In genomic region chr2:50950996-50951395, GRCh38 we compare ENCODE assay signal across 17 cellular contexts.
DNase-seq lines count a peak whose midpoint lies in the region; FAIRE-seq and TF ChIP-seq lines count a peak whose summit lies in the region.
"Had no signal": no experiment of that assay in that cellular context is flagged by ENCODE, and none has a peak within 500 bp of the region (broad histone marks: within the 10 kb centered on the region; RNA-seq: fewer than 3 reads in every experiment).

No MANE protein-coding gene starts in this region.

- H4K5ac ChIP-seq in H1 (ENCODE audit: insufficient read length, low read depth, low read length) = no peak overlapping the region

- peaks cover 9% of the 10 kb centered on the region for H3K4me1 Mint-ChIP-seq in endothelial cell (ENCODE audit: unreplicated experiment)
- H3K4me1 Mint-ChIP-seq: CD4-positive, alpha-beta memory T cell had no signal

- FAIRE-seq in H54 (lab: Jason Lieb, UNC) (peak; percentile 6), H1 (lab: Jason Lieb, UNC) (no peak)
- FAIRE-seq: G401.6, GM12892, GM19239 had no signal

- TF ChIP-seq EP300 in H1 (IDR thresholded peaks at IDR 0.05; ENCODE audit: borderline replicate concordance in 1 of 2, low read depth in 2 of 2, low read length in 2 of 2) = no peak

- no peaks in the 10 kb centered on the region for H3K23me2 ChIP-seq in H1 (ENCODE audit: low read depth, low read length)

- no peak overlapping the region for H3K27ac ChIP-seq in H1 (ENCODE audit: low read depth, low read length)

- peaks cover 2% of the 10 kb centered on the region for H3K27me3 Mint-ChIP-seq in endothelial cell (ENCODE audit: unreplicated experiment)
- H3K27me3 Mint-ChIP-seq: CD4-positive, alpha-beta memory T cell had no signal

- no peak overlapping the region for H3K14ac ChIP-seq in H1 (ENCODE audit: insufficient read length)

- no peak overlapping the region for H3K56ac ChIP-seq in H1 (replicated peaks; ENCODE audit: insufficient read length, low read depth, low read length)

- no peaks in the 10 kb centered on the region for H3K9me3 Mint-ChIP-seq in endothelial cell (ENCODE audit: unreplicated experiment)
- H3K9me3 Mint-ChIP-seq: GM23338 had no signal

- TF ChIP-seq RAD21 in H1 (IDR thresholded peaks at IDR 0.05 in 1 of 2, conservative IDR thresholded peaks at IDR 0.05 in 1 of 2; ENCODE audit: low read depth in 2 of 2, low read length in 2 of 2) = no peak

- H2BK20ac ChIP-seq in H1 (ENCODE audit: low read length) = no peak overlapping the region

- no peak overlapping the region for H2BK120ac ChIP-seq in H1 (replicated peaks; ENCODE audit: low read depth, low read length)

- no peak overlapping the region for H2BK12ac ChIP-seq in H1 (ENCODE audit: low read depth, low read length)

- H3K4me1 ChIP-seq in H1 (replicated peaks in 1 of 4; ENCODE audit: control insufficient read depth in 3 of 4, insufficient read depth in 4 of 4, low read length in 3 of 4) = peaks cover 0 to 4% (median 0%) of the 10 kb centered on the region in 4 experiments; a peak in 1 of 7 replicates

- 88% methylated on average over 1 of the region's 1 CpG; no CpG with 5 or more reads in 1 of the 2 experiments for WGBS in H1 (ENCODE audit: extremely low coverage in 1 of 2, insufficient coverage in 1 of 2, insufficient read length in 1 of 2, insufficient replicate concordance in 2 of 2, low coverage in 1 of 2, low lambda C conversion rate in 2 of 2, missing lambda C conversion rate in 1 of 2), 2 experiments

- no peak for DNase-seq in H54 (ENCODE audit: insufficient read length, low spot score)
- DNase-seq in NCI-H69 (lab: John Stamatoyannopoulos, UW) = peak; percentile 54
- no peak for DNase-seq in H1 (ENCODE audit: low read depth in 1 of 2, low spot score in 2 of 2)
- no peak for DNase-seq in foreskin fibroblast
- DNase-seq in activated CD4-positive, CD25-positive, alpha-beta regulatory T cell (lab: John Stamatoyannopoulos, UW) = no peak
- no peak for DNase-seq in endothelial cell (ENCODE audit: low spot score)
- DNase-seq: C1 segment of cervical spinal cord; CD4-positive, alpha-beta memory T cell; COR-L47; DMS153; DND-41; H7; HFFc6 had no signal

- H3K36me3 ChIP-seq in H1 (ENCODE audit: control insufficient read depth in 2 of 4, insufficient read depth in 4 of 4, low read length in 3 of 4) = no peaks in the 10 kb centered on the region

- no peak overlapping the region for H3K4me2 ChIP-seq in H1 (ENCODE audit: insufficient read depth in 1 of 2, low read depth in 2 of 2, low read length in 2 of 2)
- H3K4me2 ChIP-seq: GM23338 had no signal

- H3K4me3 Mint-ChIP-seq in endothelial cell (ENCODE audit: unreplicated experiment) = no peak overlapping the region
- H3K4me3 Mint-ChIP-seq: GM23338, HFFc6 had no signal

- H3K4ac ChIP-seq in H1 (replicated peaks; ENCODE audit: insufficient read length, low read depth, low read length) = no peak overlapping the region

- no peaks in the 10 kb centered on the region for H3K9me3 ChIP-seq in H1 (ENCODE audit: insufficient read depth in 2 of 2, low read depth in 1 of 2, low read length in 1 of 2)

- no peaks in the 10 kb centered on the region for H3K79me1 ChIP-seq in H1 (ENCODE audit: low read depth, low read length)

- no peaks in the 10 kb centered on the region for H3K27me3 ChIP-seq in H1 (replicated peaks in 1 of 4; ENCODE audit: control insufficient read depth in 3 of 4, extremely low read depth in 1 of 4, insufficient read depth in 3 of 4, low read length in 3 of 4)

- TF ChIP-seq POLR2A in H54 (IDR thresholded peaks at IDR 0.05; ENCODE audit: low read depth, low read length) (no peak), H1 (IDR thresholded peaks at IDR 0.05; ENCODE audit: control extremely low read depth in 1 of 2, low read depth in 2 of 2, low read length in 2 of 2) (no peak)

- H3K4me3 ChIP-seq in H1 (ENCODE audit: extremely low read depth in 1 of 4, insufficient read depth in 2 of 4, low read depth in 3 of 4, low read length in 4 of 4) (no peak overlapping the region), foreskin fibroblast (ENCODE audit: low read depth in 1 of 2, low read length in 2 of 2) (no peak overlapping the region)
- H3K4me3 ChIP-seq: GM23338 had no signal

- no peak overlapping the region for H4K8ac ChIP-seq in H1 (ENCODE audit: extremely low read depth, insufficient read depth, low read length)

- CTCF ChIA-PET in H1 (lab: Charles Lee; ENCODE audit: partially characterized antibody) = interaction anchor here (0.5 to 1.0 kb wide), 2 partner anchors 343 to 414 kb away, joined by 3 read pairs; no protein-coding TSS in a partner anchor

- no peak overlapping the region for H3K27ac Mint-ChIP-seq in endothelial cell (ENCODE audit: unreplicated experiment)
- H3K27ac Mint-ChIP-seq: CD4-positive, alpha-beta memory T cell; GM23338; HFFc6 had no signal

- H4K20me1 ChIP-seq in H1 (replicated peaks in 1 of 2; ENCODE audit: control insufficient read depth in 1 of 2, insufficient read depth in 2 of 2, low read length in 2 of 2) = no peaks in the 10 kb centered on the region

- no peak overlapping the region for H3K23ac ChIP-seq in H1 (ENCODE audit: insufficient read length)

- H2AK5ac ChIP-seq in H1 (ENCODE audit: low read depth, low read length) = no peak overlapping the region

- H2BK15ac ChIP-seq in H1 (ENCODE audit: low read length) = no peak overlapping the region

- no peak overlapping the region for H2BK5ac ChIP-seq in H1 (ENCODE audit: low read depth, low read length)

- no peak overlapping the region for H2AFZ ChIP-seq in H1 (ENCODE audit: low read length)
- H2AFZ ChIP-seq: GM23338 had no signal

- no peaks in the 10 kb centered on the region for H3K36me3 Mint-ChIP-seq in endothelial cell (ENCODE audit: low read depth, unreplicated experiment)
- H3K36me3 Mint-ChIP-seq: CD4-positive, alpha-beta memory T cell had no signal

- H3K79me2 ChIP-seq in H1 (ENCODE audit: control insufficient read depth in 1 of 2, insufficient read depth in 2 of 2, low read length in 2 of 2) = no peaks in the 10 kb centered on the region; a peak in 1 of 4 replicates

- TF ChIP-seq CTCF in H1 (IDR thresholded peaks at IDR 0.05; ENCODE audit: control extremely low read depth in 1 of 3, insufficient read depth in 1 of 3, low read depth in 1 of 3, low read length in 3 of 3) (no peak), foreskin fibroblast (IDR thresholded peaks at IDR 0.05; ENCODE audit: low read depth, low read length) (no peak), endothelial cell (IDR thresholded peaks at IDR 0.05; ENCODE audit: unreplicated experiment) (no peak)

- POLR2A ChIA-PET in H1 (lab: Charles Lee; ENCODE audit: partially characterized antibody) = no interaction called here

- H4K91ac ChIP-seq in H1 (replicated peaks; ENCODE audit: insufficient read length, low read length) = no peak overlapping the region

- no peak overlapping the region for H3K9ac ChIP-seq in H1 (replicated peaks in 1 of 4; ENCODE audit: extremely low read depth in 1 of 4, low read depth in 3 of 4, low read length in 3 of 4)

- H3K18ac ChIP-seq in H1 (ENCODE audit: extremely low read depth, low read length) = 0 out of 2 replicates have a peak overlapping the region, but pooled peaks have one; percentile 51

TF ChIP-seq in H1, 55 proteins besides CTCF, POLR2A, EP300 and RAD21:
- TF ChIP-seq EZH2 (IDR thresholded peaks at IDR 0.05; ENCODE audit: low read depth, low read length, severe bottlenecking) (no peak), TEAD4 (IDR thresholded peaks at IDR 0.05; ENCODE audit: low read depth, low read length) (no peak), TCF12 (IDR thresholded peaks at IDR 0.05; ENCODE audit: low read depth, low read length) (no peak), SIN3A (conservative IDR thresholded peaks at IDR 0.05 in 1 of 2, IDR thresholded peaks at IDR 0.05 in 1 of 2; ENCODE audit: low read depth in 1 of 2, low read length in 2 of 2) (no peak), CTBP2 (IDR thresholded peaks at IDR 0.05; ENCODE audit: borderline replicate concordance, insufficient read depth, insufficient read length, low read length) (no peak), CBX8 (IDR thresholded peaks at IDR 0.05; ENCODE audit: borderline replicate concordance, low read depth, low read length) (no peak), CREB1 (IDR thresholded peaks at IDR 0.05) (no peak), SP1 (IDR thresholded peaks at IDR 0.05; ENCODE audit: low read depth, low read length) (no peak), JUND (IDR thresholded peaks at IDR 0.05; ENCODE audit: low read length) (no peak), RXRA (IDR thresholded peaks at IDR 0.05; ENCODE audit: insufficient read depth, low read depth, low read length) (no peak), BACH1 (IDR thresholded peaks at IDR 0.05; ENCODE audit: low read length) (no peak)
- TF ChIP-seq, protein P1, sequence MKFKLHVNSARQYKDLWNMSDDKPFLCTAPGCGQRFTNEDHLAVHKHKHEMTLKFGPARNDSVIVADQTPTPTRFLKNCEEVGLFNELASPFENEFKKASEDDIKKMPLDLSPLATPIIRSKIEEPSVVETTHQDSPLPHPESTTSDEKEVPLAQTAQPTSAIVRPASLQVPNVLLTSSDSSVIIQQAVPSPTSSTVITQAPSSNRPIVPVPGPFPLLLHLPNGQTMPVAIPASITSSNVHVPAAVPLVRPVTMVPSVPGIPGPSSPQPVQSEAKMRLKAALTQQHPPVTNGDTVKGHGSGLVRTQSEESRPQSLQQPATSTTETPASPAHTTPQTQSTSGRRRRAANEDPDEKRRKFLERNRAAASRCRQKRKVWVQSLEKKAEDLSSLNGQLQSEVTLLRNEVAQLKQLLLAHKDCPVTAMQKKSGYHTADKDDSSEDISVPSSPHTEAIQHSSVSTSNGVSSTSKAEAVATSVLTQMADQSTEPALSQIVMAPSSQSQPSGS (IDR thresholded peaks at IDR 0.05; ENCODE audit: low read length) = no peak
